ENCODE assay signal across 8 cellular contexts in the genomic region with DNA sequence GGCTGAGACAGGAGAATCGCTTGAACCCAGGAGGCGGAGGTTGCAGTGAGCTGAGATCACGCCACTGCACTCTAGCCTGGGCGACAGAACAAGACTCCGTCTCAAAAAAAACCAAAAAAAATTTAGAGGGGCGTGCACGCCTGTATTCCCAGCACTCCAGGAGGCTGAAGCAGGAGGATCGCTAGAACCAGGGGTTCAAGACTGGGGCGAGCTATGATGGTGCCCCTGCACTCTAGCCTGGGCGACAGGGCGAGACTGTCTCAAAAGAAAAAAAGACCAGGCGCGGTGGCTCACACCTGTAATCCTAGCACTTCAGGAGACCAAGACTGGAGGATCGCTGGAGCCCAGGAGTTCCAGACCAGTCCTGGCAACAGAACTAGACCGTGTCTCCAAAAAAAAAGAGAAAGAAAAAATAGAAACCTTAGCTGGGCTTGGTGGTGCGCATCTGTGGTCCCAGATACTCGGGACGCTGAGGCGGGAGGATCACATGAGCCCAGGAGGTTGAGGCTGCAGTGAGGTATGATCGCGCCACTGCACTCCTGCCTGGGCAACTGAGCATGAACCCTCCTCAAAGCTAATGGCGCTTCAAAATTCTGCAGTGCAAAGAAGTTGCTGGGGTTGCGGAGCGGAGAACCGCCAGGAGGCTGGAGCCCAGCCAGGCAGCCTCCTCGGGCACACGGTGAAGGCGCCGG. TPM values are rescaled to one million over a fixed set of nuclear protein-coding genes. Genes with fewer than 3 reads are reported as not detected.
DNase-seq lines count a peak whose midpoint lies in the region; ATAC-seq and TF ChIP-seq lines count a peak whose summit lies in the region.

No MANE protein-coding gene starts in this region.

- intact Hi-C loops in A673 (cut with micrococcal nuclease; ENCODE audit: unreplicated experiment), result no loop called here

- peaks cover 32% of the 10 kb centered on the region for H3F3A ChIP-seq in neural progenitor cell (ENCODE audit: low read depth)

- H3K36me3 Mint-ChIP-seq in endothelial cell (ENCODE audit: low read depth, unreplicated experiment) (peaks cover 8% of the 10 kb centered on the region), neural progenitor cell (peaks cover 8% of the 10 kb centered on the region)

- DNase-seq in A673 (ENCODE audit: low spot score) (no peak), NCI-H1092 treated with DMSO at 0.1 percent for 48 hours (lab: John Stamatoyannopoulos, UW) (peak; percentile 77), endothelial cell (ENCODE audit: low spot score) (no peak), neural progenitor cell (ENCODE audit: low spot score) (no peak), GM13977 (ENCODE audit: low spot score) (no peak), superior temporal gyrus (ENCODE audit: extremely low spot score) (no peak)
- no peak for DNase-seq in activated CD4-positive, CD25-positive, alpha-beta regulatory T cell (lab: John Stamatoyannopoulos, UW)

- H3K36me3 ChIP-seq in A673 (ENCODE audit: insufficient read depth, low read length, poor library complexity, severe bottlenecking) (no peaks in the 10 kb centered on the region), neural progenitor cell (no peaks in the 10 kb centered on the region)

- H2AFZ ChIP-seq in neural progenitor cell (replicated peaks), result peak overlapping the region; percentile 74

- H3K27me3 ChIP-seq in A673 (replicated peaks; ENCODE audit: insufficient read depth, low read depth, low read length, poor library complexity) (no peaks in the 10 kb centered on the region), neural progenitor cell (peaks cover 33% of the 10 kb centered on the region)

- peak overlapping the region; percentile 95 for H3K27ac ChIP-seq in A673 (ENCODE audit: low read depth, low read length, poor library complexity, severe bottlenecking)
- peak overlapping the region; percentile 68 for H3K27ac ChIP-seq in neural progenitor cell

- no peaks in the 10 kb centered on the region for H3K9me3 ChIP-seq in A673 (ENCODE audit: low read depth, low read length, poor library complexity, severe bottlenecking)
- no peaks in the 10 kb centered on the region for H3K9me3 ChIP-seq in neural progenitor cell (ENCODE audit: low read depth)

- no peak for TF ChIP-seq CTCF in A673 (conservative IDR thresholded peaks at IDR 0.05; ENCODE audit: low read depth, low read length)
- no peak for TF ChIP-seq CTCF in endothelial cell (IDR thresholded peaks at IDR 0.05; ENCODE audit: unreplicated experiment)
- TF ChIP-seq CTCF in neural progenitor cell (IDR thresholded peaks at IDR 0.05), result no peak
- TF ChIP-seq CTCF in GM13977 (IDR thresholded peaks at IDR 0.05; ENCODE audit: extremely low read depth, insufficient read depth, missing control alignments), result no peak

- H3K4me2 ChIP-seq in neural progenitor cell, result peak overlapping the region; percentile 97

- H3K4me3 ChIP-seq in A673 (ENCODE audit: low read depth, low read length, poor library complexity, severe bottlenecking), result peak overlapping the region; percentile 62
- peak overlapping the region; percentile 68 for H3K4me3 ChIP-seq in neural progenitor cell

- peak overlapping the region; percentile 48 for H3K9ac ChIP-seq in neural progenitor cell

- H3K4me1 ChIP-seq in A673 (ENCODE audit: insufficient read depth, low read length, poor library complexity, severe bottlenecking) (peaks cover 10% of the 10 kb centered on the region), neural progenitor cell (no peaks in the 10 kb centered on the region)

- peaks cover 15% of the 10 kb centered on the region for H3K79me2 ChIP-seq in neural progenitor cell (ENCODE audit: low read depth)

- H3K27ac Mint-ChIP-seq in endothelial cell (ENCODE audit: unreplicated experiment) (peak overlapping the region; percentile 97), neural progenitor cell (peak overlapping the region; percentile 95)

- H3K4me3 Mint-ChIP-seq in endothelial cell (ENCODE audit: unreplicated experiment) (peak overlapping the region; percentile 99), neural progenitor cell (peak overlapping the region; percentile 99)

- BruUV-seq in A673 (replicated peaks; lab: Mats Ljungman, UMichigan), result TSS peak; percentile 81

- POLR2A ChIA-PET in A673 (lab: Charles Lee; ENCODE audit: low non-redundant PET), result interaction anchor here (0.8 to 1.2 kb wide), 2 partner anchors 25 to 302 kb away, joined by 4 to 5 read pairs; a partner anchor contains a TSS

- peak; percentile 27 for ATAC-seq in GM19395 (IDR thresholded peaks at IDR 0.05; ENCODE audit: unreplicated experiment)

- H4K20me1 ChIP-seq in neural progenitor cell (ENCODE audit: low read depth), result no peaks in the 10 kb centered on the region

- CTCF ChIA-PET in A673 (lab: Charles Lee), result no interaction called here

- H3K9me3 Mint-ChIP-seq in endothelial cell (ENCODE audit: unreplicated experiment), result no peaks in the 10 kb centered on the region
- no peaks in the 10 kb centered on the region for H3K9me3 Mint-ChIP-seq in neural progenitor cell

- H3K4me1 Mint-ChIP-seq in endothelial cell (ENCODE audit: unreplicated experiment) (peaks cover 19% of the 10 kb centered on the region), neural progenitor cell (peaks cover 27% of the 10 kb centered on the region)

- in situ Hi-C loops in GM13977 (cut with MboI; ENCODE audit: low pct_unique_long_range_greater_than_20kb, low sequenced_read_pairs, unreplicated experiment), result no loop called here

- H3K27me3 Mint-ChIP-seq in endothelial cell (ENCODE audit: unreplicated experiment) (peaks cover 6% of the 10 kb centered on the region), neural progenitor cell (ENCODE audit: insufficient read depth, low read depth) (peaks cover 4% of the 10 kb centered on the region)

RNA-seq across cellular contexts. Expression of a gene that starts 0.4 kb away (rescaled TPM):
- 3.0 and 3.1 TPM in 2 replicates for total RNA-seq in A673 (2021)
- total RNA-seq in endothelial cell (ENCODE audit: unreplicated experiment), result 1.6 TPM
- 1.6 and 2.7 TPM in 2 replicates for total RNA-seq in neural progenitor cell (ENCODE audit: low replicate concordance)

RNA-seq across cellular contexts. Expression of a gene that starts 7.0 kb away (rescaled TPM):
- total RNA-seq in A673 (2021) (20.2 and 22.2 TPM in 2 replicates), endothelial cell (ENCODE audit: unreplicated experiment) (28.3 TPM), neural progenitor cell (ENCODE audit: low replicate concordance) (25.8 and 26.7 TPM in 2 replicates)

RNA-seq across cellular contexts. Expression of a gene that starts 7.2 kb away (rescaled TPM):
- total RNA-seq in A673 (2021), result 97.3 and 98.8 TPM in 2 replicates
- total RNA-seq in endothelial cell (ENCODE audit: unreplicated experiment), result 71.8 TPM
- total RNA-seq in neural progenitor cell (ENCODE audit: low replicate concordance), result 66.1 and 88.3 TPM in 2 replicates

RNA-seq across cellular contexts. Expression of a gene that starts 22.3 kb away (rescaled TPM):
- 84.5 and 90.4 TPM in 2 replicates for total RNA-seq in A673 (2021)
- total RNA-seq in endothelial cell (ENCODE audit: unreplicated experiment), result 68.6 TPM
- total RNA-seq in neural progenitor cell (ENCODE audit: low replicate concordance), result 70.5 and 123 TPM in 2 replicates

RNA-seq across cellular contexts. Expression of a gene that starts 24.9 kb away (rescaled TPM):
- 24.0 and 25.1 TPM in 2 replicates for total RNA-seq in A673 (2021)
- total RNA-seq in endothelial cell (ENCODE audit: unreplicated experiment), result 17.8 TPM
- total RNA-seq in neural progenitor cell (ENCODE audit: low replicate concordance), result 15.3 and 15.4 TPM in 2 replicates
